ENCODE assay signal across 22 cellular contexts in the genomic region with DNA sequence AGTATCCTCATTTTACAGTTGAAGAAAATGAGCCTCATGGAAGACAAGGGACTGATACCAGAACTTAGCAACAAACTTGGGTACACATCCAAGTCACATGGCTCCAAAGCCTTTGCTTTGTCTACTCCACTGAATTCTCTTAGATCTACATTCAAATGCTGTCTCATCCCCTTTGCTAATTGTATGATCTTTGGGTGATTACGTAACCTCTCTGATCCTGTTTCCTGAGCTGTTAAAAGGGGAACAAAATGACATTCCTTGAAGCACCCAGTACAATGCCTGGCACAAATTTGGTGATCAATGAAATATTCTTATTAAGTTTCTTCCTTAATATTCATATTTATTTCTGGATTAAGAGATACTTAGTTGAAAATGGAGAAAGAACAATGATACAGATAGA. TPM values are rescaled to one million over a fixed set of nuclear protein-coding genes. Genes with fewer than 3 reads are reported as not detected.
"Had no signal": no experiment of that assay in that cellular context is flagged by ENCODE, and none has a peak within 500 bp of the region (broad histone marks: within the 10 kb centered on the region; RNA-seq: fewer than 3 reads in every experiment).

No MANE protein-coding gene starts in this region.

- H3K27ac Mint-ChIP-seq: activated naive CD4-positive, alpha-beta T cell treated with anti-CD3 and anti-CD28 coated beads, Interleukin-2, amount 50 U/mL, for 72 hours; naive thymus-derived CD8-positive, alpha-beta T cell; stimulated activated effector memory CD8-positive, alpha-beta T cell treated with anti-CD3 and anti-CD28 coated beads, Interleukin-12 subunit alpha, Interleukin-12 subunit beta, amount 100 ng/mL, for 72 hours; type B pancreatic cell had no signal

- H3K4me3 ChIP-seq: adrenal gland, esophagus muscularis mucosa, lower lobe of right lung, ovary, smooth muscle cell, stomach had no signal

- ATAC-seq: activated naive CD4-positive, alpha-beta T cell treated with anti-CD3 and anti-CD28 coated beads, Interleukin-2, amount 50 U/mL, for 72 hours; left colon; lower lobe of right lung; naive thymus-derived CD8-positive, alpha-beta T cell; sciatic nerve; stimulated activated effector memory CD8-positive, alpha-beta T cell treated with anti-CD3 and anti-CD28 coated beads, Interleukin-12 subunit alpha, Interleukin-12 subunit beta, amount 100 ng/mL, for 72 hours had no signal

- H3K36me3 Mint-ChIP-seq: activated naive CD4-positive, alpha-beta T cell treated with anti-CD3 and anti-CD28 coated beads, Interleukin-2, amount 50 U/mL, for 72 hours; naive thymus-derived CD8-positive, alpha-beta T cell; stimulated activated effector memory CD8-positive, alpha-beta T cell treated with anti-CD3 and anti-CD28 coated beads, Interleukin-12 subunit alpha, Interleukin-12 subunit beta, amount 100 ng/mL, for 72 hours; type B pancreatic cell had no signal

- H3K36me3 ChIP-seq: adrenal gland, esophagus muscularis mucosa, lower lobe of right lung, ovary, stomach, WERI-Rb-1 had no signal

- H3K27me3 ChIP-seq: adrenal gland, esophagus muscularis mucosa, ovary had no signal

- H3K9me3 ChIP-seq: adrenal gland, esophagus muscularis mucosa, lower lobe of right lung, ovary, stomach had no signal

- H3K27ac ChIP-seq: adrenal gland, esophagus muscularis mucosa, lower lobe of right lung, ovary, stomach, WERI-Rb-1 had no signal

- H3K9me3 Mint-ChIP-seq: activated naive CD4-positive, alpha-beta T cell treated with anti-CD3 and anti-CD28 coated beads, Interleukin-2, amount 50 U/mL, for 72 hours; naive thymus-derived CD8-positive, alpha-beta T cell; stimulated activated effector memory CD8-positive, alpha-beta T cell treated with anti-CD3 and anti-CD28 coated beads, Interleukin-12 subunit alpha, Interleukin-12 subunit beta, amount 100 ng/mL, for 72 hours; type B pancreatic cell had no signal

- FAIRE-seq: astrocyte, bronchial epithelial cell, islet of Langerhans had no signal

- H3K4me3 Mint-ChIP-seq: naive thymus-derived CD8-positive, alpha-beta T cell; stimulated activated effector memory CD8-positive, alpha-beta T cell treated with anti-CD3 and anti-CD28 coated beads, Interleukin-12 subunit alpha, Interleukin-12 subunit beta, amount 100 ng/mL, for 72 hours; type B pancreatic cell had no signal

- DNase-seq: activated CD4-positive, alpha-beta T cell treated with anti-CD3 and anti-CD28 coated beads for 1 hour; activated gamma-delta T cell; adrenal gland; effector CD4-positive, alpha-beta T cell; left colon; lower lobe of right lung; naive thymus-derived CD8-positive, alpha-beta T cell; ovary; stimulated activated CD4-positive, alpha-beta T cell treated with anti-CD3 and anti-CD28 coated beads, Interleukin-4, amount 100 ng/mL, for 24 hours; stomach; WERI-Rb-1 had no signal

- H3K4me2 ChIP-seq: smooth muscle cell had no signal

RNA-seq across cellular contexts. Expression of gene HPGD, which starts 5.9 kb away (rescaled TPM):
- total RNA-seq: fibroblast of villous mesenchyme, pulmonary artery endothelial cell had no signal
